8 cellular contexts compared by ENCODE assay signal in genomic region chr6:56370591-56371198, GRCh38.
A peak's percentile ranks its signal among the peaks of the same experiment; 100 is the strongest.
DNase-seq lines count a peak whose midpoint lies in the region; ATAC-seq, FAIRE-seq and TF ChIP-seq lines count a peak whose summit lies in the region.

No MANE protein-coding gene starts in this region.

- peak; percentile 86 for DNase-seq in DMS79 treated with DMSO at 0.1 percent for 48 hours (lab: John Stamatoyannopoulos, UW)
- peak; percentile 28 for DNase-seq in H54 (ENCODE audit: insufficient read length, low spot score)
- peak; percentile 86 for DNase-seq in MV-4-11 (lab: John Stamatoyannopoulos, UW)
- DNase-seq in SK-N-SH, result peak; percentile 51
- peak; percentile 87 for DNase-seq in skeletal muscle cell (ENCODE audit: low read depth)
- no peak for DNase-seq in effector CD8-positive, alpha-beta T cell (lab: John Stamatoyannopoulos, UW)
- no peak for DNase-seq in CD8-positive, alpha-beta memory T cell

- CTCF ChIA-PET in SK-N-SH (lab: Yijun Ruan, JAX), result interaction anchor here (0.7 to 8.9 kb wide), 31 partner anchors 9 to 404 kb away, joined by 3 to 150 read pairs (median 4); no protein-coding TSS in a partner anchor
- CTCF ChIA-PET in CD8-positive, alpha-beta memory T cell (lab: Charles Lee), result interaction anchor here (1.1 kb wide), 1 partner anchor 21 kb away, joined by 4 read pairs; no protein-coding TSS in a partner anchor

- peak; percentile 90 for FAIRE-seq in H54 (lab: Jason Lieb, UNC)

- no peaks in the 10 kb centered on the region for H3K36me3 Mint-ChIP-seq in CD8-positive, alpha-beta memory T cell

- peak; percentile 75 for ATAC-seq in gastroesophageal sphincter

- H3K79me2 ChIP-seq in SK-N-SH (ENCODE audit: insufficient read depth), result no peaks in the 10 kb centered on the region

- no peak overlapping the region for H3K27ac Mint-ChIP-seq in CD8-positive, alpha-beta memory T cell

- no peaks in the 10 kb centered on the region for H4K20me1 ChIP-seq in SK-N-SH (ENCODE audit: insufficient read depth)

- H3K9me3 Mint-ChIP-seq in CD8-positive, alpha-beta memory T cell, result peaks cover 0 to 2% (median 0%) of the 10 kb centered on the region in 5 donors

- H3K36me3 ChIP-seq in SK-N-SH (replicated peaks in 1 of 2; ENCODE audit: control insufficient read depth in 1 of 2, insufficient read depth in 2 of 2, low read length in 1 of 2) (no peaks in the 10 kb centered on the region), gastroesophageal sphincter (no peaks in the 10 kb centered on the region)
- H3K36me3 ChIP-seq in CD8-positive, alpha-beta memory T cell (ENCODE audit: insufficient read depth, low read length), result no peaks in the 10 kb centered on the region

- TF ChIP-seq EP300 in SK-N-SH (IDR thresholded peaks at IDR 0.05; ENCODE audit: borderline replicate concordance in 1 of 2, low read depth in 1 of 2, low read length in 1 of 2), result peak; percentile 66 to 83; a peak in 3 of 4 replicates
- peak; percentile 40 for TF ChIP-seq EP300 in gastroesophageal sphincter (IDR thresholded peaks at IDR 0.05)

- H3K27me3 ChIP-seq in SK-N-SH (ENCODE audit: insufficient read depth), result no peaks in the 10 kb centered on the region
- no peaks in the 10 kb centered on the region for H3K27me3 ChIP-seq in gastroesophageal sphincter
- H3K27me3 ChIP-seq in CD8-positive, alpha-beta memory T cell (ENCODE audit: insufficient read depth, low read length, poor library complexity, severe bottlenecking), result no peaks in the 10 kb centered on the region

- H3K27ac ChIP-seq in SK-N-SH (ENCODE audit: low read depth in 2 of 2, low read length in 1 of 2) (peak overlapping the region; percentile 94 to 97), gastroesophageal sphincter (peak overlapping the region; percentile 90 to 97 (median 94))
- H3K27ac ChIP-seq in CD8-positive, alpha-beta memory T cell (ENCODE audit: low read depth, low read length), result no peak overlapping the region

- peak overlapping the region in 1 of 2 experiments; percentile 36; a peak in 1 of 4 replicates for H3K4me3 ChIP-seq in SK-N-SH (ENCODE audit: low read depth in 2 of 2, low read length in 1 of 2)
- H3K4me3 ChIP-seq in gastroesophageal sphincter, result peak overlapping the region; percentile 15 to 23
- H3K4me3 ChIP-seq in skeletal muscle cell (ENCODE audit: low read depth, low read length), result no peak overlapping the region
- no peak overlapping the region for H3K4me3 ChIP-seq in CD8-positive, alpha-beta memory T cell (ENCODE audit: low read length)

- peak overlapping the region; percentile 68 for H3K4me2 ChIP-seq in SK-N-SH

- peaks cover 37% of the 10 kb centered on the region for H3F3A ChIP-seq in SK-N-SH (replicated peaks; ENCODE audit: insufficient read depth)

- no peaks in the 10 kb centered on the region for H3K27me3 Mint-ChIP-seq in CD8-positive, alpha-beta memory T cell

- H3K4me1 ChIP-seq in SK-N-SH (ENCODE audit: control insufficient read depth in 1 of 2, insufficient read depth in 2 of 2, low read depth in 1 of 2, low read length in 1 of 2) (peaks cover 28 to 33% of the 10 kb centered on the region in 2 experiments), gastroesophageal sphincter (peaks cover 25 to 88% (median 27%) of the 10 kb centered on the region in 3 donors)
- H3K4me1 ChIP-seq in CD8-positive, alpha-beta memory T cell (ENCODE audit: insufficient read depth, low read length), result no peaks in the 10 kb centered on the region

- peak overlapping the region; percentile 89 for H2AFZ ChIP-seq in SK-N-SH (ENCODE audit: low read depth)

- no peak for TF ChIP-seq POLR2A in H54 (IDR thresholded peaks at IDR 0.05; ENCODE audit: low read depth, low read length)
- no peak for TF ChIP-seq POLR2A in gastroesophageal sphincter (IDR thresholded peaks at IDR 0.05)

- H3K4me3 Mint-ChIP-seq in CD8-positive, alpha-beta memory T cell, result no peak overlapping the region

- H3K9me3 ChIP-seq in SK-N-SH, result no peaks in the 10 kb centered on the region
- H3K9me3 ChIP-seq in gastroesophageal sphincter, result no peaks in the 10 kb centered on the region
- H3K9me3 ChIP-seq in CD8-positive, alpha-beta memory T cell (ENCODE audit: low read length), result no peaks in the 10 kb centered on the region

- H3K9me2 ChIP-seq in SK-N-SH, result no peaks in the 10 kb centered on the region

- POLR2A ChIA-PET in SK-N-SH (lab: Yijun Ruan, JAX), result interaction anchor here (1.1 to 2.1 kb wide), 2 partner anchors 172 to 175 kb away, joined by 3 to 9 read pairs; no protein-coding TSS in a partner anchor
- POLR2A ChIA-PET in CD8-positive, alpha-beta memory T cell (lab: Charles Lee), result no interaction called here

- peak overlapping the region; percentile 56; the same call in 1 of the 2 replicates for H3K9ac ChIP-seq in SK-N-SH

- 10% methylated on average over 1 of the region's 1 CpG for WGBS in SK-N-SH (ENCODE audit: low lambda C conversion rate)
- 0 to 13% methylated on average over 1 of the region's 1 CpG for WGBS in gastroesophageal sphincter (ENCODE audit: low coverage in 1 of 2), 2 donors

- peaks cover 0 to 3% (median 0%) of the 10 kb centered on the region in 3 donors for H3K4me1 Mint-ChIP-seq in CD8-positive, alpha-beta memory T cell

- TF ChIP-seq RAD21 in SK-N-SH (IDR thresholded peaks at IDR 0.05; ENCODE audit: low read length), result no peak; the same call in 1 of the 2 replicates

- TF ChIP-seq CTCF in SK-N-SH (IDR thresholded peaks at IDR 0.05) (no peak), gastroesophageal sphincter (IDR thresholded peaks at IDR 0.05) (peak in 1 of 4 experiments; percentile 4)

TF ChIP-seq in SK-N-SH, 30 proteins besides CTCF, POLR2A, EP300 and RAD21:
- TF ChIP-seq TEAD4 (IDR thresholded peaks at IDR 0.05; ENCODE audit: borderline replicate concordance, insufficient read depth) (peak; percentile 77; the same call in 1 of the 2 replicates), TAF1 (IDR thresholded peaks at IDR 0.05; ENCODE audit: borderline replicate concordance, low read depth, low read length) (no peak), JUND (IDR thresholded peaks at IDR 0.05) (peak; percentile 60), NFIC (IDR thresholded peaks at IDR 0.05; ENCODE audit: borderline replicate concordance) (peak; percentile 95), POLR2AphosphoS5 (IDR thresholded peaks at IDR 0.05; ENCODE audit: low read depth, low read length) (peak; percentile 80), NRF1 (IDR thresholded peaks at IDR 0.05; ENCODE audit: low read depth, low read length) (no peak), TCF12 (IDR thresholded peaks at IDR 0.05) (peak; percentile 96), EZH2phosphoT487 (IDR thresholded peaks at IDR 0.05; ENCODE audit: borderline replicate concordance, low read depth) (no peak), ELF1 (IDR thresholded peaks at IDR 0.05) (no peak; the same call in 1 of the 2 replicates), RXRA (IDR thresholded peaks at IDR 0.05; ENCODE audit: borderline replicate concordance, low read depth) (no peak; the same call in none of the 2 replicates), SMC3 (IDR thresholded peaks at IDR 0.05; ENCODE audit: low read depth, low read length) (no peak), SIN3A (IDR thresholded peaks at IDR 0.05; ENCODE audit: borderline replicate concordance, low read depth, low read length) (0 out of 2 replicates have a peak, but pooled peaks have one; percentile 51), FOXM1 (IDR thresholded peaks at IDR 0.05; ENCODE audit: low read depth) (peak; percentile 41; the same call in 1 of the 2 replicates), MEF2A (IDR thresholded peaks at IDR 0.05; ENCODE audit: borderline replicate concordance, low read depth) (peak; percentile 5; the same call in 1 of the 2 replicates), PBX3 (IDR thresholded peaks at IDR 0.05) (peak; percentile 92), FOSL2 (IDR thresholded peaks at IDR 0.05; ENCODE audit: borderline replicate concordance, low read depth) (peak; percentile 48)
- TF ChIP-seq, protein P1, sequence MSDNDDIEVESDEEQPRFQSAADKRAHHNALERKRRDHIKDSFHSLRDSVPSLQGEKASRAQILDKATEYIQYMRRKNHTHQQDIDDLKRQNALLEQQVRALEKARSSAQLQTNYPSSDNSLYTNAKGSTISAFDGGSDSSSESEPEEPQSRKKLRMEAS (IDR thresholded peaks at IDR 0.05; ENCODE audit: low read depth), result peak; percentile 73; the same call in 1 of the 2 replicates
- TF ChIP-seq, protein P2, sequence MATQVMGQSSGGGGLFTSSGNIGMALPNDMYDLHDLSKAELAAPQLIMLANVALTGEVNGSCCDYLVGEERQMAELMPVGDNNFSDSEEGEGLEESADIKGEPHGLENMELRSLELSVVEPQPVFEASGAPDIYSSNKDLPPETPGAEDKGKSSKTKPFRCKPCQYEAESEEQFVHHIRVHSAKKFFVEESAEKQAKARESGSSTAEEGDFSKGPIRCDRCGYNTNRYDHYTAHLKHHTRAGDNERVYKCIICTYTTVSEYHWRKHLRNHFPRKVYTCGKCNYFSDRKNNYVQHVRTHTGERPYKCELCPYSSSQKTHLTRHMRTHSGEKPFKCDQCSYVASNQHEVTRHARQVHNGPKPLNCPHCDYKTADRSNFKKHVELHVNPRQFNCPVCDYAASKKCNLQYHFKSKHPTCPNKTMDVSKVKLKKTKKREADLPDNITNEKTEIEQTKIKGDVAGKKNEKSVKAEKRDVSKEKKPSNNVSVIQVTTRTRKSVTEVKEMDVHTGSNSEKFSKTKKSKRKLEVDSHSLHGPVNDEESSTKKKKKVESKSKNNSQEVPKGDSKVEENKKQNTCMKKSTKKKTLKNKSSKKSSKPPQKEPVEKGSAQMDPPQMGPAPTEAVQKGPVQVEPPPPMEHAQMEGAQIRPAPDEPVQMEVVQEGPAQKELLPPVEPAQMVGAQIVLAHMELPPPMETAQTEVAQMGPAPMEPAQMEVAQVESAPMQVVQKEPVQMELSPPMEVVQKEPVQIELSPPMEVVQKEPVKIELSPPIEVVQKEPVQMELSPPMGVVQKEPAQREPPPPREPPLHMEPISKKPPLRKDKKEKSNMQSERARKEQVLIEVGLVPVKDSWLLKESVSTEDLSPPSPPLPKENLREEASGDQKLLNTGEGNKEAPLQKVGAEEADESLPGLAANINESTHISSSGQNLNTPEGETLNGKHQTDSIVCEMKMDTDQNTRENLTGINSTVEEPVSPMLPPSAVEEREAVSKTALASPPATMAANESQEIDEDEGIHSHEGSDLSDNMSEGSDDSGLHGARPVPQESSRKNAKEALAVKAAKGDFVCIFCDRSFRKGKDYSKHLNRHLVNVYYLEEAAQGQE (IDR thresholded peaks at IDR 0.05; ENCODE audit: low read depth, low read length), result 0 out of 2 replicates have a peak, but pooled peaks have one; percentile 42

Comparison
In these comparisons a context has a peak if more than half of its experiments do, and no peak if none do; other contexts are left out.
1. DNase-seq: peak in DMS79 treated with DMSO at 0.1 percent for 48 hours (single experiment), H54 (single experiment), MV-4-11 (single experiment), SK-N-SH (single experiment) and skeletal muscle cell (single experiment); none in effector CD8-positive, alpha-beta T cell (single experiment) and CD8-positive, alpha-beta memory T cell (0 of 5).
2. H3K4me3 ChIP-seq: peak in gastroesophageal sphincter (2 of 2); none in skeletal muscle cell (single experiment) and CD8-positive, alpha-beta memory T cell (single experiment).